ENCODE assay signal across 6 cellular contexts in the genomic region with DNA sequence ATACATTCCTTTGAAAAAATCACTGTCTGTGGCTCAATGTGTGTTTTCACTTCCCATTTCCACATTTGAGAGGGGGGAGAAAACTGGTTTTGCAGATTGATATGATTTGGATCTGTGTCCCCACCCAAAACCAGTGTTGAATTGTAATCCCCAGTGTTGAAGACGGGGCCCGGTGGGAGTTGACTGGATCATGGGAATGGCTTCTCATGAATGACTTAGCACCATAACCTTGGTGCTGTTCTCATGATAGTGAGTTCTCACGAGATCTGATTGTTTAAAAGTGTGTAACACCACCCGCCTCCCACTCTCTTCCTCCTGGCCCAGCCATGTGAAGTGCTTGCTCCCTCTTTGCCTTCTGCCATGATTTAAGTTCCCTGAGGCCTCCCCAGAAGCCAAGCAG. TPM values are rescaled to one million over a fixed set of nuclear protein-coding genes. Genes with fewer than 3 reads are reported as not detected.
"Had no signal": no experiment of that assay in that cellular context is flagged by ENCODE, and none has a peak within 500 bp of the region (broad histone marks: within the 10 kb centered on the region; RNA-seq: fewer than 3 reads in every experiment).

No MANE protein-coding gene starts in this region.

- DNase-seq: GDM1, GF-D8 had no signal

- FAIRE-seq: GM12878, GM12892, GM18507, GM19239 had no signal

RNA-seq across cellular contexts. Expression of a gene that starts 16.1 kb away (rescaled TPM):
- polyA plus RNA-seq: GM12878 had no signal
